8 cellular contexts compared by ENCODE assay signal in genomic region chr18:10519999-10520935, GRCh38. TPM values are rescaled to one million over a fixed set of nuclear protein-coding genes. Genes with fewer than 3 reads are reported as not detected.
DNase-seq lines count a peak whose midpoint lies in the region; ATAC-seq, FAIRE-seq and TF ChIP-seq lines count a peak whose summit lies in the region.

No MANE protein-coding gene starts in this region.

- ATAC-seq in HG02763 (IDR thresholded peaks at IDR 0.05; ENCODE audit: unreplicated experiment) (peak; percentile 63), HG03469 (IDR thresholded peaks at IDR 0.05; ENCODE audit: unreplicated experiment) (no peak)

- peak; percentile 82 for TF ChIP-seq CTCF in GM12864 (IDR thresholded peaks at IDR 0.05; ENCODE audit: low read depth, low read length, missing control alignments)
- TF ChIP-seq CTCF in smooth muscle cell (IDR thresholded peaks at IDR 0.05; ENCODE audit: borderline replicate concordance, insufficient read depth, poor library complexity, severe bottlenecking), result peak; percentile 78

- H3K27ac ChIP-seq in smooth muscle cell (ENCODE audit: low read depth), result peak overlapping the region; percentile 1

- WGBS in smooth muscle cell (ENCODE audit: low lambda C conversion rate), result 26% methylated on average over 17 of the region's 17 CpGs

- no peaks in the 10 kb centered on the region for H3K4me1 ChIP-seq in smooth muscle cell (ENCODE audit: low read depth)

- H3K27me3 ChIP-seq in smooth muscle cell (ENCODE audit: low read depth), result no peaks in the 10 kb centered on the region

- H3K79me2 ChIP-seq in smooth muscle cell (ENCODE audit: low read depth), result no peaks in the 10 kb centered on the region

- H3K9me3 ChIP-seq in smooth muscle cell (replicated peaks; ENCODE audit: low read depth), result no peaks in the 10 kb centered on the region

- peak overlapping the region; percentile 76 for H3K4me2 ChIP-seq in smooth muscle cell

- H3K9ac ChIP-seq in smooth muscle cell (ENCODE audit: low read depth), result no peak overlapping the region

- H3K4me3 ChIP-seq in GM12864 (ENCODE audit: low read depth, low read length) (no peak overlapping the region), smooth muscle cell (no peak overlapping the region)

- no peak overlapping the region for H2AFZ ChIP-seq in smooth muscle cell (ENCODE audit: low read depth)

- peaks cover 3% of the 10 kb centered on the region for H3F3A ChIP-seq in smooth muscle cell (ENCODE audit: low read depth)

- DNase-seq in GM12864 (ENCODE audit: low read depth) (peak; percentile 37), NCI-H2081 treated with DMSO at 0.1 percent for 48 hours (lab: John Stamatoyannopoulos, UW) (peak; percentile 51), brain pericyte (ENCODE audit: low read depth, low spot score) (peak; percentile 72), iPS-NIHi11 (ENCODE audit: low spot score) (peak; percentile 79), smooth muscle cell (lab: John Stamatoyannopoulos, UW; ENCODE audit: unreplicated experiment) (peak; percentile 8)

- no peaks in the 10 kb centered on the region for H4K20me1 ChIP-seq in smooth muscle cell (ENCODE audit: low read depth)

- no peaks in the 10 kb centered on the region for H3K36me3 ChIP-seq in smooth muscle cell (ENCODE audit: low read depth)

- FAIRE-seq in TTC549 (lab: Jason Lieb, UNC), result peak; percentile 45

RNA-seq across cellular contexts. Expression of gene NAPG, which starts 5.6 kb away (rescaled TPM):
- 57.4 and 62.9 TPM in 2 replicates for total RNA-seq in smooth muscle cell
- polyA plus RNA-seq in smooth muscle cell, result 30.2 and 33.7 TPM in 2 replicates

Comparison
In these comparisons a context has a peak if more than half of its experiments do, and no peak if none do; other contexts are left out.
1. DNase-seq: peak in every context shown above with its lines; median percentile 79 in iPS-NIHi11; 72 in brain pericyte; 51 in NCI-H2081 treated with DMSO at 0.1 percent for 48 hours; 37 in GM12864; 8 in smooth muscle cell.